ENCODE assay signal across 8 cellular contexts in the genomic region with DNA sequence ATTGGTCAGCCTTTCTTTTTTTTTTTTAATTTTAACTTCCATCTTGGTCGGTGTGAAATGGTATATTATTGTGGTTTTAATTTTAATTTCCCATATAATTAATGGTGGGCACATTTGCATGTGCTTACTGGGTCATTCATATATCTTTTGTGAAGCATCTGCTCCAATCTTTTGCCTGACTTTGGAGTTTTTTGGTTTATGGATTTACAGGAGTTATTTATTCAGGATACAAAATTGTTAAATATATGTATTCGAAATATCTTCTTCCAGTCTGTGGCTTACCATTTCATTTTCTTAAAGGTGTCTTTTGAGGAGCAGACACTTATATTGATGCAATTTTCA. TPM values are rescaled to one million over a fixed set of nuclear protein-coding genes. Genes with fewer than 3 reads are reported as not detected.
DNase-seq lines count a peak whose midpoint lies in the region; ATAC-seq and TF ChIP-seq lines count a peak whose summit lies in the region.

No MANE protein-coding gene starts in this region.

- peaks cover 10% of the 10 kb centered on the region for H3K9me3 Mint-ChIP-seq in activated naive CD4-positive, alpha-beta T cell treated with anti-CD3 and anti-CD28 coated beads for 36 hours

- no peak for TF ChIP-seq EP300 in transverse colon (IDR thresholded peaks at IDR 0.05; ENCODE audit: low read depth)

- H3K27me3 Mint-ChIP-seq in activated naive CD4-positive, alpha-beta T cell treated with anti-CD3 and anti-CD28 coated beads for 36 hours (ENCODE audit: low read depth), result no peaks in the 10 kb centered on the region

- peak overlapping the region; percentile 84 for H3K27ac Mint-ChIP-seq in activated naive CD4-positive, alpha-beta T cell treated with anti-CD3 and anti-CD28 coated beads for 36 hours

- DNase-seq in activated naive CD4-positive, alpha-beta T cell treated with anti-CD3 and anti-CD28 coated beads for 36 hours, result no peak
- no peak for DNase-seq in activated naive CD4-positive, alpha-beta T cell treated with anti-CD3 and anti-CD28 coated beads, Interleukin-2, amount 50 U/mL, for 16 hours
- no peak for DNase-seq in astrocyte of the spinal cord (ENCODE audit: low read depth, low spot score)
- DNase-seq in lower lobe of right lung, result no peak
- DNase-seq in transverse colon, result no peak
- DNase-seq in DMS53 treated with DMSO at 0.1 percent for 48 hours (lab: John Stamatoyannopoulos, UW; ENCODE audit: unreplicated experiment), result no peak
- DNase-seq in DMS153 (lab: John Stamatoyannopoulos, UW), result no peak

- peaks cover 28% of the 10 kb centered on the region for H3K4me1 ChIP-seq in lower lobe of right lung
- H3K4me1 ChIP-seq in transverse colon, result peaks cover 0 to 32% (median 17%) of the 10 kb centered on the region in 4 donors

- peaks cover 11% of the 10 kb centered on the region for H3K36me3 Mint-ChIP-seq in activated naive CD4-positive, alpha-beta T cell treated with anti-CD3 and anti-CD28 coated beads for 36 hours (ENCODE audit: low read depth)

- no peaks in the 10 kb centered on the region for H3K9me3 ChIP-seq in lower lobe of right lung
- no peaks in the 10 kb centered on the region for H3K9me3 ChIP-seq in transverse colon

- no peaks in the 10 kb centered on the region for H3K36me3 ChIP-seq in lower lobe of right lung
- H3K36me3 ChIP-seq in transverse colon, result no peaks in the 10 kb centered on the region

- peak overlapping the region; percentile 77 for H3K4me3 Mint-ChIP-seq in activated naive CD4-positive, alpha-beta T cell treated with anti-CD3 and anti-CD28 coated beads for 36 hours

- TF ChIP-seq CTCF in astrocyte of the spinal cord (IDR thresholded peaks at IDR 0.05; ENCODE audit: low read depth, low read length) (no peak), lower lobe of right lung (IDR thresholded peaks at IDR 0.05) (no peak), transverse colon (IDR thresholded peaks at IDR 0.05) (no peak)

- H3K27me3 ChIP-seq in lower lobe of right lung (ENCODE audit: low read depth), result no peaks in the 10 kb centered on the region
- no peaks in the 10 kb centered on the region for H3K27me3 ChIP-seq in transverse colon

- H3K4me3 ChIP-seq in astrocyte of the spinal cord (ENCODE audit: low read depth, low read length) (peak overlapping the region; percentile 78), lower lobe of right lung (peak overlapping the region; percentile 78), transverse colon (peak overlapping the region; percentile 41 to 77 (median 61))

- H3K4me1 Mint-ChIP-seq in activated naive CD4-positive, alpha-beta T cell treated with anti-CD3 and anti-CD28 coated beads for 36 hours (ENCODE audit: low read depth), result peaks cover 32% of the 10 kb centered on the region

- in situ Hi-C loops in astrocyte of the spinal cord (cut with HindIII; ENCODE audit: low sequenced_read_pairs), result no loop called here
- in situ Hi-C loops in transverse colon (cut with MboI; ENCODE audit: low pct_ligation_motif_present in 1 of 4, low pct_unique_long_range_greater_than_20kb in 1 of 4, low sequenced_read_pairs in 3 of 4), result no loop called here

- ATAC-seq in lower lobe of right lung (no peak), HG02588 (IDR thresholded peaks at IDR 0.05; ENCODE audit: unreplicated experiment) (no peak)

- intact Hi-C loops in activated naive CD4-positive, alpha-beta T cell treated with anti-CD3 and anti-CD28 coated beads for 36 hours (cut with micrococcal nuclease), result loop anchor here (1.0 to 5.0 kb wide), 5 partner anchors 25 to 641 kb away; a partner anchor contains a TSS
- intact Hi-C loops in lower lobe of right lung (cut with DNase I) (no loop called here), transverse colon (cut with DNase I; ENCODE audit: low total_unique reads) (no loop called here)

- 8 to 11% methylated on average over 2 of the region's 2 CpGs for WGBS in transverse colon (ENCODE audit: low coverage in 1 of 2), 2 donors

- peak overlapping the region; percentile 88 for H3K27ac ChIP-seq in lower lobe of right lung
- peak overlapping the region; percentile 90 to 92 (median 90) for H3K27ac ChIP-seq in transverse colon

- CTCF ChIA-PET in activated naive CD4-positive, alpha-beta T cell treated with anti-CD3 and anti-CD28 coated beads for 36 hours (lab: Charles Lee), result interaction anchor here (0.7 to 2.9 kb wide), 12 partner anchors 10 to 149 kb away, joined by 3 to 33 read pairs (median 4); a partner anchor contains a TSS

- TF ChIP-seq POLR2A in transverse colon (IDR thresholded peaks at IDR 0.05), result no peak

RNA-seq across cellular contexts. Expression of a gene that starts 0.7 kb away (rescaled TPM):
- 1 to 10 TPM; 7.5 to 8.4 TPM for total RNA-seq in activated naive CD4-positive, alpha-beta T cell treated with anti-CD3 and anti-CD28 coated beads for 36 hours
- 24.6 TPM for total RNA-seq in lower lobe of right lung
- 10 to 100 TPM; 12.7 to 38.9 (median 21.1) TPM for total RNA-seq in transverse colon

RNA-seq across cellular contexts. Expression of a gene that starts 25.4 kb away (rescaled TPM):
- 10 to 100 TPM; 25.8 to 27.1 TPM for total RNA-seq in activated naive CD4-positive, alpha-beta T cell treated with anti-CD3 and anti-CD28 coated beads for 36 hours
- 12.3 TPM for total RNA-seq in lower lobe of right lung
- 1 to 10 TPM; 2.0 to 7.5 (median 3.8) TPM for total RNA-seq in transverse colon

RNA-seq across cellular contexts. Expression of a gene that starts 25.7 kb away (rescaled TPM):
- total RNA-seq in activated naive CD4-positive, alpha-beta T cell treated with anti-CD3 and anti-CD28 coated beads for 36 hours, result 10 to 100 TPM; 14.3 to 15.2 TPM
- 15.4 TPM for total RNA-seq in lower lobe of right lung
- 10 to 100 TPM; 14.5 to 26.5 (median 18.4) TPM for total RNA-seq in transverse colon

RNA-seq across cellular contexts. Expression of a gene that starts 46.3 kb away (rescaled TPM):
- total RNA-seq in activated naive CD4-positive, alpha-beta T cell treated with anti-CD3 and anti-CD28 coated beads for 36 hours, result 10 to 100 TPM; 73.9 to 75.7 TPM
- total RNA-seq in lower lobe of right lung (39.0 TPM), transverse colon (10 to 100 TPM; 10.5 to 42.7 (median 24.3) TPM)
